ENCODE assay signal across 1 cellular context in the genomic region with DNA sequence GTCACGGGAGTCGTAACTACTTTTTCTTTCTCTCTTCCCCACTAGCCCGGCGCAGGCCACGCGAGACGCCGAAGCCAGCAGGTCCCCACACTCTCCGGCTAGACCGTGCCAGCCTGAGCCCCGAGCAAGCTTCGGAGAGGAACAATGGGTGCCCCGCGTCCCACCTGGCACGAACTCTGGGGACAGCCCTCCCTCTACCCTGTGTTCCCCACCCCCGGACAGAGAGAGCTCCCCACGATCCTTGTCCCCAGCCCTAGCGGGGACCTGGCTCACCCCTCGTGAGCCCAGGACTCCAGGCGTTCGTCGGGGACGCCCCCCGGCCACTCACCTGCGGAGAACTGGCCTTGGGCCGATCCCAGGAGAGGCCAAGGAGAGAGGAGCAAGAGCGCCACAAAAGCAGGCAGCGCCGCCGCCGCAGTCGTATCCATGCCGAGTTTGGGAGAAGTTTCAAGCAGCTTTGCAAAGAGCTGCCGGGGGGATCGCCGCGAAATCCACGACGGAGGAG.
TF ChIP-seq lines count a peak whose summit lies in the region.

No MANE protein-coding gene starts in this region.

TF ChIP-seq in HepG2, 621 proteins besides CTCF, POLR2A, EP300 and RAD21 (continued from another document and continues in another):
- TF ChIP-seq ZNF782 (CRISPR knock-in tag; IDR thresholded peaks at IDR 0.05; ENCODE audit: borderline replicate concordance) (peak; percentile 78; the same call in 1 of the 2 replicates), SOX5 (CRISPR knock-in tag; IDR thresholded peaks at IDR 0.05; ENCODE audit: borderline replicate concordance) (no peak), ZNF879 (CRISPR knock-in tag; IDR thresholded peaks at IDR 0.05) (0 out of 2 replicates have a peak, but pooled peaks have one; percentile 35), ZNF44 (CRISPR knock-in tag; IDR thresholded peaks at IDR 0.05) (peak; percentile 63; the same call in 1 of the 2 replicates), NBN (conservative IDR thresholded peaks at IDR 0.05) (no peak), ZNF891 (CRISPR knock-in tag; IDR thresholded peaks at IDR 0.05) (peak; percentile 82; the same call in 1 of the 2 replicates), CCDC6 (CRISPR knock-in tag; IDR thresholded peaks at IDR 0.05) (peak; percentile 80; the same call in 1 of the 2 replicates), ZFP82 (CRISPR knock-in tag; IDR thresholded peaks at IDR 0.05; ENCODE audit: borderline replicate concordance) (0 out of 2 replicates have a peak, but pooled peaks have one; percentile 35), SMAD9 (CRISPR knock-in tag; IDR thresholded peaks at IDR 0.05) (peak; percentile 96; the same call in 1 of the 2 replicates), ZNF703 (CRISPR knock-in tag; IDR thresholded peaks at IDR 0.05; ENCODE audit: borderline replicate concordance) (peak; percentile 69; the same call in 1 of the 2 replicates), HNRNPL (IDR thresholded peaks at IDR 0.05; ENCODE audit: low read depth, low read length) (peak; percentile 90), ARHGAP35 (CRISPR knock-in tag; IDR thresholded peaks at IDR 0.05; ENCODE audit: borderline replicate concordance) (no peak), ZNF292 (CRISPR knock-in tag; IDR thresholded peaks at IDR 0.05; ENCODE audit: borderline replicate concordance, low read depth) (peak; percentile 93), JUNB (CRISPR knock-in tag; IDR thresholded peaks at IDR 0.05; ENCODE audit: borderline replicate concordance) (no peak), WIZ (CRISPR knock-in tag; IDR thresholded peaks at IDR 0.05) (0 out of 2 replicates have a peak, but pooled peaks have one; percentile 5), ZNF652 (CRISPR knock-in tag; IDR thresholded peaks at IDR 0.05; ENCODE audit: borderline replicate concordance, low read depth) (no peak), SAP130 (CRISPR knock-in tag; IDR thresholded peaks at IDR 0.05; ENCODE audit: low read depth) (no peak; the same call in 1 of the 2 replicates), ZNF563 (CRISPR knock-in tag; IDR thresholded peaks at IDR 0.05) (no peak; the same call in 1 of the 2 replicates), FOXJ3 (CRISPR knock-in tag; IDR thresholded peaks at IDR 0.05; ENCODE audit: borderline replicate concordance) (0 out of 2 replicates have a peak, but pooled peaks have one; percentile 47), SIN3A (IDR thresholded peaks at IDR 0.05; ENCODE audit: borderline replicate concordance, low read depth, low read length) (no peak), ZNF790 (CRISPR knock-in tag; IDR thresholded peaks at IDR 0.05; ENCODE audit: borderline replicate concordance) (0 out of 2 replicates have a peak, but pooled peaks have one; percentile 33), ZNF552 (CRISPR knock-in tag; IDR thresholded peaks at IDR 0.05; ENCODE audit: borderline replicate concordance) (peak; percentile 56; the same call in 1 of the 2 replicates), BORCS8-MEF2B (CRISPR knock-in tag; IDR thresholded peaks at IDR 0.05) (peak; percentile 8; the same call in 1 of the 2 replicates), ZNF83 (CRISPR knock-in tag; IDR thresholded peaks at IDR 0.05; ENCODE audit: borderline replicate concordance) (no peak), ZNF841 (CRISPR knock-in tag; IDR thresholded peaks at IDR 0.05; ENCODE audit: borderline replicate concordance) (no peak), BCL6 (CRISPR knock-in tag; IDR thresholded peaks at IDR 0.05) (no peak), ZNF331 (CRISPR knock-in tag; IDR thresholded peaks at IDR 0.05) (no peak), ZNF234 (CRISPR knock-in tag; conservative IDR thresholded peaks at IDR 0.05) (peak; percentile 31; the same call in 1 of the 2 replicates), DR1 (CRISPR knock-in tag; IDR thresholded peaks at IDR 0.05) (peak; percentile 37; the same call in 1 of the 2 replicates), ZNF549 (CRISPR knock-in tag; IDR thresholded peaks at IDR 0.05) (no peak), ZNF329 (CRISPR knock-in tag; IDR thresholded peaks at IDR 0.05; ENCODE audit: low read depth) (peak; percentile 38; the same call in 1 of the 2 replicates), FOXP1 (IDR thresholded peaks at IDR 0.05) (no peak), FOXP1 (CRISPR knock-in tag; IDR thresholded peaks at IDR 0.05) (0 out of 2 replicates have a peak, but pooled peaks have one; percentile 3), PCBP1 (IDR thresholded peaks at IDR 0.05; ENCODE audit: borderline replicate concordance, low read depth, low read length) (0 out of 2 replicates have a peak, but pooled peaks have one; percentile 67), IKZF4 (CRISPR knock-in tag; IDR thresholded peaks at IDR 0.05; ENCODE audit: borderline replicate concordance, low read depth, not compliant biosample characterization) (peak; percentile 42), ARID2 (CRISPR knock-in tag; IDR thresholded peaks at IDR 0.05; ENCODE audit: borderline replicate concordance) (peak; percentile 49; the same call in 1 of the 2 replicates), FIP1L1 (IDR thresholded peaks at IDR 0.05; ENCODE audit: borderline replicate concordance, insufficient read depth, low read depth, low read length) (0 out of 2 replicates have a peak, but pooled peaks have one; percentile 24), MED13 (CRISPR knock-in tag; IDR thresholded peaks at IDR 0.05) (no peak), AGO1 (IDR thresholded peaks at IDR 0.05; ENCODE audit: low read depth, low read length, poor library complexity, severe bottlenecking) (peak; percentile 11), RFX5 (IDR thresholded peaks at IDR 0.05; ENCODE audit: low read depth, low read length) (0 out of 2 replicates have a peak, but pooled peaks have one; percentile 4)
- TF ChIP-seq, protein P1, sequence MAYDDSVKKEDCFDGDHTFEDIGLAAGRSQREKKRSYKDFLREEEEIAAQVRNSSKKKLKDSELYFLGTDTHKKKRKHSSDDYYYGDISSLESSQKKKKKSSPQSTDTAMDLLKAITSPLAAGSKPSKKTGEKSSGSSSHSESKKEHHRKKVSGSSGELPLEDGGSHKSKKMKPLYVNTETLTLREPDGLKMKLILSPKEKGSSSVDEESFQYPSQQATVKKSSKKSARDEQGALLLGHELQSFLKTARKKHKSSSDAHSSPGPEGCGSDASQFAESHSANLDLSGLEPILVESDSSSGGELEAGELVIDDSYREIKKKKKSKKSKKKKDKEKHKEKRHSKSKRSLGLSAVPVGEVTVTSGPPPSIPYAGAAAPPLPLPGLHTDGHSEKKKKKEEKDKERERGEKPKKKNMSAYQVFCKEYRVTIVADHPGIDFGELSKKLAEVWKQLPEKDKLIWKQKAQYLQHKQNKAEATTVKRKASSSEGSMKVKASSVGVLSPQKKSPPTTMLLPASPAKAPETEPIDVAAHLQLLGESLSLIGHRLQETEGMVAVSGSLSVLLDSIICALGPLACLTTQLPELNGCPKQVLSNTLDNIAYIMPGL (CRISPR knock-in tag; IDR thresholded peaks at IDR 0.05; ENCODE audit: borderline replicate concordance in 1 of 2, low read depth in 1 of 2) = peak in 1 of 2 experiments; percentile 77; a peak in 1 of 4 replicates
- TF ChIP-seq, protein P2, sequence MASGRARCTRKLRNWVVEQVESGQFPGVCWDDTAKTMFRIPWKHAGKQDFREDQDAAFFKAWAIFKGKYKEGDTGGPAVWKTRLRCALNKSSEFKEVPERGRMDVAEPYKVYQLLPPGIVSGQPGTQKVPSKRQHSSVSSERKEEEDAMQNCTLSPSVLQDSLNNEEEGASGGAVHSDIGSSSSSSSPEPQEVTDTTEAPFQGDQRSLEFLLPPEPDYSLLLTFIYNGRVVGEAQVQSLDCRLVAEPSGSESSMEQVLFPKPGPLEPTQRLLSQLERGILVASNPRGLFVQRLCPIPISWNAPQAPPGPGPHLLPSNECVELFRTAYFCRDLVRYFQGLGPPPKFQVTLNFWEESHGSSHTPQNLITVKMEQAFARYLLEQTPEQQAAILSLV (CRISPR knock-in tag; IDR thresholded peaks at IDR 0.05; ENCODE audit: borderline replicate concordance) = peak; percentile 54; the same call in 1 of the 2 replicates
- TF ChIP-seq, protein P3, sequence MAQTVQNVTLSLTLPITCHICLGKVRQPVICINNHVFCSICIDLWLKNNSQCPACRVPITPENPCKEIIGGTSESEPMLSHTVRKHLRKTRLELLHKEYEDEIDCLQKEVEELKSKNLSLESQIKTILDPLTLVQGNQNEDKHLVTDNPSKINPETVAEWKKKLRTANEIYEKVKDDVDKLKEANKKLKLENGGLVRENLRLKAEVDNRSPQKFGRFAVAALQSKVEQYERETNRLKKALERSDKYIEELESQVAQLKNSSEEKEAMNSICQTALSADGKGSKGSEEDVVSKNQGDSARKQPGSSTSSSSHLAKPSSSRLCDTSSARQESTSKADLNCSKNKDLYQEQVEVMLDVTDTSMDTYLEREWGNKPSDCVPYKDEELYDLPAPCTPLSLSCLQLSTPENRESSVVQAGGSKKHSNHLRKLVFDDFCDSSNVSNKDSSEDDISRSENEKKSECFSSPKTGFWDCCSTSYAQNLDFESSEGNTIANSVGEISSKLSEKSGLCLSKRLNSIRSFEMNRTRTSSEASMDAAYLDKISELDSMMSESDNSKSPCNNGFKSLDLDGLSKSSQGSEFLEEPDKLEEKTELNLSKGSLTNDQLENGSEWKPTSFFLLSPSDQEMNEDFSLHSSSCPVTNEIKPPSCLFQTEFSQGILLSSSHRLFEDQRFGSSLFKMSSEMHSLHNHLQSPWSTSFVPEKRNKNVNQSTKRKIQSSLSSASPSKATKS (CRISPR knock-in tag; IDR thresholded peaks at IDR 0.05) = 0 out of 2 replicates have a peak, but pooled peaks have one; percentile 30
- TF ChIP-seq, protein P4, sequence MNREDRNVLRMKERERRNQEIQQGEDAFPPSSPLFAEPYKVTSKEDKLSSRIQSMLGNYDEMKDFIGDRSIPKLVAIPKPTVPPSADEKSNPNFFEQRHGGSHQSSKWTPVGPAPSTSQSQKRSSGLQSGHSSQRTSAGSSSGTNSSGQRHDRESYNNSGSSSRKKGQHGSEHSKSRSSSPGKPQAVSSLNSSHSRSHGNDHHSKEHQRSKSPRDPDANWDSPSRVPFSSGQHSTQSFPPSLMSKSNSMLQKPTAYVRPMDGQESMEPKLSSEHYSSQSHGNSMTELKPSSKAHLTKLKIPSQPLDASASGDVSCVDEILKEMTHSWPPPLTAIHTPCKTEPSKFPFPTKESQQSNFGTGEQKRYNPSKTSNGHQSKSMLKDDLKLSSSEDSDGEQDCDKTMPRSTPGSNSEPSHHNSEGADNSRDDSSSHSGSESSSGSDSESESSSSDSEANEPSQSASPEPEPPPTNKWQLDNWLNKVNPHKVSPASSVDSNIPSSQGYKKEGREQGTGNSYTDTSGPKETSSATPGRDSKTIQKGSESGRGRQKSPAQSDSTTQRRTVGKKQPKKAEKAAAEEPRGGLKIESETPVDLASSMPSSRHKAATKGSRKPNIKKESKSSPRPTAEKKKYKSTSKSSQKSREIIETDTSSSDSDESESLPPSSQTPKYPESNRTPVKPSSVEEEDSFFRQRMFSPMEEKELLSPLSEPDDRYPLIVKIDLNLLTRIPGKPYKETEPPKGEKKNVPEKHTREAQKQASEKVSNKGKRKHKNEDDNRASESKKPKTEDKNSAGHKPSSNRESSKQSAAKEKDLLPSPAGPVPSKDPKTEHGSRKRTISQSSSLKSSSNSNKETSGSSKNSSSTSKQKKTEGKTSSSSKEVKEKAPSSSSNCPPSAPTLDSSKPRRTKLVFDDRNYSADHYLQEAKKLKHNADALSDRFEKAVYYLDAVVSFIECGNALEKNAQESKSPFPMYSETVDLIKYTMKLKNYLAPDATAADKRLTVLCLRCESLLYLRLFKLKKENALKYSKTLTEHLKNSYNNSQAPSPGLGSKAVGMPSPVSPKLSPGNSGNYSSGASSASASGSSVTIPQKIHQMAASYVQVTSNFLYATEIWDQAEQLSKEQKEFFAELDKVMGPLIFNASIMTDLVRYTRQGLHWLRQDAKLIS (CRISPR knock-in tag; IDR thresholded peaks at IDR 0.05) = peak; percentile 60; the same call in 1 of the 2 replicates
- TF ChIP-seq, protein P5, sequence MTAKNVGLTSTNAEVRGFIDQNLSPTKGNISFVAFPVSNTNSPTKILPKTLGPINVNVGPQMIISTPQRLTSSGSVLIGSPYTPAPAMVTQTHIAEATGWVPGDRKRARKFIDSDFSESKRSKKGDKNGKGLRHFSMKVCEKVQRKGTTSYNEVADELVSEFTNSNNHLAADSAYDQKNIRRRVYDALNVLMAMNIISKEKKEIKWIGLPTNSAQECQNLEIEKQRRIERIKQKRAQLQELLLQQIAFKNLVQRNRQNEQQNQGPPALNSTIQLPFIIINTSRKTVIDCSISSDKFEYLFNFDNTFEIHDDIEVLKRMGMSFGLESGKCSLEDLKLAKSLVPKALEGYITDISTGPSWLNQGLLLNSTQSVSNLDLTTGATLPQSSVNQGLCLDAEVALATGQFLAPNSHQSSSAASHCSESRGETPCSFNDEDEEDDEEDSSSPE (CRISPR knock-in tag; IDR thresholded peaks at IDR 0.05) = peak; percentile 26; the same call in 1 of the 2 replicates
- TF ChIP-seq, protein P6, sequence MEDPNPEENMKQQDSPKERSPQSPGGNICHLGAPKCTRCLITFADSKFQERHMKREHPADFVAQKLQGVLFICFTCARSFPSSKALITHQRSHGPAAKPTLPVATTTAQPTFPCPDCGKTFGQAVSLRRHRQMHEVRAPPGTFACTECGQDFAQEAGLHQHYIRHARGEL (CRISPR knock-in tag; IDR thresholded peaks at IDR 0.05) = no peak
- TF ChIP-seq, protein P7, sequence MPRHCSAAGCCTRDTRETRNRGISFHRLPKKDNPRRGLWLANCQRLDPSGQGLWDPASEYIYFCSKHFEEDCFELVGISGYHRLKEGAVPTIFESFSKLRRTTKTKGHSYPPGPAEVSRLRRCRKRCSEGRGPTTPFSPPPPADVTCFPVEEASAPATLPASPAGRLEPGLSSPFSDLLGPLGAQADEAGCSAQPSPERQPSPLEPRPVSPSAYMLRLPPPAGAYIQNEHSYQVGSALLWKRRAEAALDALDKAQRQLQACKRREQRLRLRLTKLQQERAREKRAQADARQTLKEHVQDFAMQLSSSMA (CRISPR knock-in tag; IDR thresholded peaks at IDR 0.05) = no peak
- TF ChIP-seq, protein P8, sequence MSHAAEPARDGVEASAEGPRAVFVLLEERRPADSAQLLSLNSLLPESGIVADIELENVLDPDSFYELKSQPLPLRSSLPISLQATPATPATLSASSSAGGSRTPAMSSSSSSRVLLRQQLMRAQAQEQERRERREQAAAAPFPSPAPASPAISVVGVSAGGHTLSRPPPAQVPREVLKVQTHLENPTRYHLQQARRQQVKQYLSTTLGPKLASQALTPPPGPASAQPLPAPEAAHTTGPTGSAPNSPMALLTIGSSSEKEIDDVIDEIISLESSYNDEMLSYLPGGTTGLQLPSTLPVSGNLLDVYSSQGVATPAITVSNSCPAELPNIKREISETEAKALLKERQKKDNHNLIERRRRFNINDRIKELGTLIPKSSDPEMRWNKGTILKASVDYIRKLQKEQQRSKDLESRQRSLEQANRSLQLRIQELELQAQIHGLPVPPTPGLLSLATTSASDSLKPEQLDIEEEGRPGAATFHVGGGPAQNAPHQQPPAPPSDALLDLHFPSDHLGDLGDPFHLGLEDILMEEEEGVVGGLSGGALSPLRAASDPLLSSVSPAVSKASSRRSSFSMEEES (CRISPR knock-in tag; IDR thresholded peaks at IDR 0.05) = no peak
- TF ChIP-seq, protein P9, sequence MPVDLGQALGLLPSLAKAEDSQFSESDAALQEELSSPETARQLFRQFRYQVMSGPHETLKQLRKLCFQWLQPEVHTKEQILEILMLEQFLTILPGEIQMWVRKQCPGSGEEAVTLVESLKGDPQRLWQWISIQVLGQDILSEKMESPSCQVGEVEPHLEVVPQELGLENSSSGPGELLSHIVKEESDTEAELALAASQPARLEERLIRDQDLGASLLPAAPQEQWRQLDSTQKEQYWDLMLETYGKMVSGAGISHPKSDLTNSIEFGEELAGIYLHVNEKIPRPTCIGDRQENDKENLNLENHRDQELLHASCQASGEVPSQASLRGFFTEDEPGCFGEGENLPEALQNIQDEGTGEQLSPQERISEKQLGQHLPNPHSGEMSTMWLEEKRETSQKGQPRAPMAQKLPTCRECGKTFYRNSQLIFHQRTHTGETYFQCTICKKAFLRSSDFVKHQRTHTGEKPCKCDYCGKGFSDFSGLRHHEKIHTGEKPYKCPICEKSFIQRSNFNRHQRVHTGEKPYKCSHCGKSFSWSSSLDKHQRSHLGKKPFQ (CRISPR knock-in tag; IDR thresholded peaks at IDR 0.05; ENCODE audit: insufficient replicate concordance) = no peak
